In the genomic region with DNA sequence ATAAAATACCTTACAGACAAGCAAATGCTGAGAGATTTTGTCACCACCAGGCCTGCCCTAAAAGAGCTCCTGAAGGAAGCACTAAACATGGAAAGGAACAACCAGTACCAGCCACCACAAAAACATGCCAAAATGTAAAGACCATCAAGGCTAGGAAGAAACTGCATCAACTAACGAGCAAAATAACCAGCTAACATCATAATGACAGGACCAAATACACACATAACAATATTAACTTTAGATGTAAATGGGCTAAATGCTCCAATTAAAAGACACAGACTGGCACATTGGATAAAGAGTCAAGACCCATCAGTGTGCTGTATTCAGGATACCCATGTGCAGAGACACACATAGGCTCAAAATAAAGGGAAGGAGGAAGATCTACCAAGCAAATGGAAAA, we compare ENCODE assay signal across 8 cellular contexts. TPM values are rescaled to one million over a fixed set of nuclear protein-coding genes. Genes with fewer than 3 reads are reported as not detected.
"Had no signal": no experiment of that assay in that cellular context is flagged by ENCODE, and none has a peak within 500 bp of the region (broad histone marks: within the 10 kb centered on the region; RNA-seq: fewer than 3 reads in every experiment).

No MANE protein-coding gene starts in this region.

RNA-seq across cellular contexts. Expression of a gene that starts 24.7 kb away (rescaled TPM):
- total RNA-seq: activated B cell treated with CpG ODN at 0.5 μM for 24 hours; activated CD4-positive, alpha-beta memory T cell treated with anti-CD3 and anti-CD28 coated beads for 36 hours; activated CD4-positive, alpha-beta memory T cell treated with anti-CD3 and anti-CD28 coated beads, Interleukin-2, amount 10 ng/mL, durations not matched to agents 7 days and 5 days; activated CD4-positive, alpha-beta T cell treated with anti-CD3 and anti-CD28 coated beads, Interleukin-2, amount 10 ng/mL, durations not matched to agents 7 days and 5 days; activated CD8-positive, alpha-beta T cell treated with anti-CD3 and anti-CD28 coated beads for 36 hours; activated CD8-positive, alpha-beta T cell treated with anti-CD3 and anti-CD28 coated beads, Interleukin-2, amount 10 ng/mL, durations not matched to agents 7 days and 5 days; T-helper 1 cell treated with Interleukin-12 subunit alpha and Interleukin-12 subunit beta and Interleukin-4 antibody, amounts not matched to agents 30 ng/mL and 1 ng/mL, for 36 hours; T-helper 17 cell had no signal
